Comparison of ENCODE assay signal across 15 cellular contexts in the genomic region with DNA sequence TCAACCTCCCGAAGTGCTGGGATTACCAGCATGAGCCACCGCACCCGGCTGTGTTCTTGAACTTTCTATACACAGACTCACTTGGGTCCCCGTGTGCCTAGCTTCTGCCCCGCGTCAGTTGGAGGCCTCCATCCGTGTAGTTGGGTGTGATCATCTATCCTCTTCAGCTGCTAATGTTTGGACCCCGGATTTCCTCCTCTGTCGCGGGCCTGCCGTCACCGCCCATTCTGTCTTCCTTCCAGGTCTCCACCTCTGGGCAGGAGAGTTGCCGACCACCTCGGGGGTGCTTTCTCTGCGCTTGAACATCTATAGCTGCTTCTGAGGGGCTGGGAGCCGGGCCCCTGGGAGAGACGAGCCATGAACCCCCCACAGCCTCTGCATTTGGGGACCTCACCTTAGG. TPM values are rescaled to one million over a fixed set of nuclear protein-coding genes. Genes with fewer than 3 reads are reported as not detected.
DNase-seq lines count a peak whose midpoint lies in the region; ATAC-seq and TF ChIP-seq lines count a peak whose summit lies in the region.
"Had no signal": no experiment of that assay in that cellular context is flagged by ENCODE, and none has a peak within 500 bp of the region (broad histone marks: within the 10 kb centered on the region; RNA-seq: fewer than 3 reads in every experiment).

No MANE protein-coding gene starts in this region.

- peaks cover 92% of the 10 kb centered on the region for H3K79me2 ChIP-seq in osteoblast (ENCODE audit: insufficient read depth, low read length)

- H3K9me3 Mint-ChIP-seq in stimulated activated naive CD8-positive, alpha-beta T cell treated with anti-CD3 and anti-CD28 coated beads, Interleukin-15, amount 100 ng/mL, for 72 hours: no peaks in the 10 kb centered on the region
- no peaks in the 10 kb centered on the region for H3K9me3 Mint-ChIP-seq in dendritic cell treated with granulocyte-macrophage colony-stimulating factor and Interleukin-4, amounts not matched to agents 40 ng/mL and 50 ng/mL, for 4 days
- H3K9me3 Mint-ChIP-seq: neural progenitor cell had no signal

- no peak overlapping the region for H2AFZ ChIP-seq in osteoblast (ENCODE audit: low read length)
- H2AFZ ChIP-seq: neural progenitor cell had no signal

- no peaks in the 10 kb centered on the region for H3K9me3 ChIP-seq in osteoblast (ENCODE audit: low read depth, low read length)

- DNase-seq in stimulated activated naive CD8-positive, alpha-beta T cell treated with anti-CD3 and anti-CD28 coated beads, Interleukin-15, amount 100 ng/mL, for 72 hours: no peak
- DNase-seq in stimulated activated naive CD8-positive, alpha-beta T cell treated with anti-CD3 and anti-CD28 coated beads, Interleukin-15, Interleukin-2, amounts not matched to agents 100 U/mL and 50 U/mL, for 24 hours: no peak
- peak; percentile 51 for DNase-seq in osteoblast (ENCODE audit: insufficient read length, low spot score, missing footprints)
- DNase-seq in HK-2 (ENCODE audit: unreplicated experiment): no peak
- no peak for DNase-seq in GDM1 (lab: John Stamatoyannopoulos, UW)
- DNase-seq: brain microvascular endothelial cell, glutamatergic neuron, KG1, NCI-H510A treated with DMSO at 0.1 percent for 48 hours had no signal

- H3K36me3 Mint-ChIP-seq in dendritic cell treated with granulocyte-macrophage colony-stimulating factor and Interleukin-4, amounts not matched to agents 40 ng/mL and 50 ng/mL, for 4 days (ENCODE audit: low read depth): peaks cover 63% of the 10 kb centered on the region

- H3K4me3 ChIP-seq in osteoblast (ENCODE audit: insufficient read depth, low read length): no peak overlapping the region
- H3K4me3 ChIP-seq: GM12878, neural progenitor cell had no signal

- H3K4me1 Mint-ChIP-seq in stimulated activated naive CD8-positive, alpha-beta T cell treated with anti-CD3 and anti-CD28 coated beads, Interleukin-15, amount 100 ng/mL, for 72 hours: peaks cover 47% of the 10 kb centered on the region
- H3K4me1 Mint-ChIP-seq in dendritic cell treated with granulocyte-macrophage colony-stimulating factor and Interleukin-4, amounts not matched to agents 40 ng/mL and 50 ng/mL, for 4 days (ENCODE audit: low read depth): peaks cover 80% of the 10 kb centered on the region

- H4K20me1 ChIP-seq in osteoblast (ENCODE audit: insufficient read depth, low read length): peaks cover 97% of the 10 kb centered on the region

- H3K27ac ChIP-seq in osteoblast (ENCODE audit: low read depth, low read length): peak overlapping the region; percentile 25
- H3K27ac ChIP-seq: brain microvascular endothelial cell, neural progenitor cell had no signal

- peaks cover 51% of the 10 kb centered on the region for H3K36me3 ChIP-seq in osteoblast (ENCODE audit: insufficient read depth, low read length)
- H3K36me3 ChIP-seq: neural progenitor cell had no signal

- H3K4me2 ChIP-seq in osteoblast (ENCODE audit: insufficient read depth, low read length): no peak overlapping the region
- H3K4me2 ChIP-seq: neural progenitor cell had no signal

- intact Hi-C loops in dendritic cell treated with granulocyte-macrophage colony-stimulating factor and Interleukin-4, amounts not matched to agents 40 ng/mL and 50 ng/mL, for 4 days (cut with micrococcal nuclease): no loop called here

- no peak overlapping the region for H3K27ac Mint-ChIP-seq in stimulated activated naive CD8-positive, alpha-beta T cell treated with anti-CD3 and anti-CD28 coated beads, Interleukin-15, amount 100 ng/mL, for 72 hours
- H3K27ac Mint-ChIP-seq in dendritic cell treated with granulocyte-macrophage colony-stimulating factor and Interleukin-4, amounts not matched to agents 40 ng/mL and 50 ng/mL, for 4 days: peak overlapping the region; percentile 76
- H3K27ac Mint-ChIP-seq: neural progenitor cell had no signal

- no peak for TF ChIP-seq CTCF in osteoblast (IDR thresholded peaks at IDR 0.05; ENCODE audit: extremely low read depth, low read depth, low read length)

- H3K27me3 ChIP-seq in osteoblast (ENCODE audit: insufficient read depth, low read length): no peaks in the 10 kb centered on the region
- H3K27me3 ChIP-seq: brain microvascular endothelial cell had no signal

- H3K4me3 Mint-ChIP-seq in stimulated activated naive CD8-positive, alpha-beta T cell treated with anti-CD3 and anti-CD28 coated beads, Interleukin-15, amount 100 ng/mL, for 72 hours: peak overlapping the region; percentile 77 to 82
- peak overlapping the region; percentile 58 for H3K4me3 Mint-ChIP-seq in dendritic cell treated with granulocyte-macrophage colony-stimulating factor and Interleukin-4, amounts not matched to agents 40 ng/mL and 50 ng/mL, for 4 days
- H3K4me3 Mint-ChIP-seq: neural progenitor cell had no signal

- H3K27me3 Mint-ChIP-seq in stimulated activated naive CD8-positive, alpha-beta T cell treated with anti-CD3 and anti-CD28 coated beads, Interleukin-15, amount 100 ng/mL, for 72 hours: peaks cover 52% of the 10 kb centered on the region
- H3K27me3 Mint-ChIP-seq in dendritic cell treated with granulocyte-macrophage colony-stimulating factor and Interleukin-4, amounts not matched to agents 40 ng/mL and 50 ng/mL, for 4 days: peaks cover 32% of the 10 kb centered on the region

- H3K4me1 ChIP-seq in osteoblast (ENCODE audit: insufficient read depth, low read length): peaks cover 59% of the 10 kb centered on the region

- ATAC-seq in stimulated activated naive CD8-positive, alpha-beta T cell treated with anti-CD3 and anti-CD28 coated beads, Interleukin-15, amount 100 ng/mL, for 72 hours: no peak
- ATAC-seq in stimulated activated naive CD8-positive, alpha-beta T cell treated with anti-CD3 and anti-CD28 coated beads, Interleukin-15, Interleukin-2, amounts not matched to agents 100 U/mL and 50 U/mL, for 24 hours: no peak
- ATAC-seq in HG02852 (IDR thresholded peaks at IDR 0.05; ENCODE audit: unreplicated experiment) (no peak), HG03175 (IDR thresholded peaks at IDR 0.05; ENCODE audit: unreplicated experiment) (no peak)

RNA-seq across cellular contexts. Expression of a gene that starts 5.5 kb away (rescaled TPM):
- 28.6 and 35.5 TPM in 2 replicates for total RNA-seq in osteoblast

RNA-seq across cellular contexts. Expression of a gene that starts 14.1 kb away (rescaled TPM):
- not detected in 2 replicates for total RNA-seq in osteoblast
- total RNA-seq: Daoy had no signal

RNA-seq across cellular contexts. Expression of a gene that starts 42.8 kb away (rescaled TPM):
- total RNA-seq in osteoblast: 36.2 and 38.6 TPM in 2 replicates

RNA-seq across cellular contexts. Expression of a gene that starts 46.6 kb away (rescaled TPM):
- total RNA-seq in osteoblast: 11.9 and 12.7 TPM in 2 replicates
